8 cellular contexts compared by ENCODE assay signal in genomic region chr19:18541992-18542935, GRCh38. TPM values are rescaled to one million over a fixed set of nuclear protein-coding genes. Genes with fewer than 3 reads are reported as not detected.
DNase-seq lines count a peak whose midpoint lies in the region; ATAC-seq lines count a peak whose summit lies in the region.

No MANE protein-coding gene starts in this region.

- peaks cover 10% of the 10 kb centered on the region for H4K20me1 ChIP-seq in BLaER1

- H3K4me2 ChIP-seq in BLaER1 = peak overlapping the region; percentile 94

- peak overlapping the region; percentile 58 for H3K27ac ChIP-seq in BLaER1

- peak overlapping the region; percentile 70 for H3K4me3 ChIP-seq in BLaER1
- H3K4me3 ChIP-seq in MG63 = peak overlapping the region; percentile 62
- no peak overlapping the region for H3K4me3 ChIP-seq in mucosa of stomach (ENCODE audit: low read length)

- H3K4me1 Mint-ChIP-seq in central memory CD8-positive, alpha-beta T cell = peaks cover 30% of the 10 kb centered on the region

- no peaks in the 10 kb centered on the region for H3K27me3 Mint-ChIP-seq in central memory CD8-positive, alpha-beta T cell

- no peaks in the 10 kb centered on the region for H3K9me3 Mint-ChIP-seq in central memory CD8-positive, alpha-beta T cell

- peak overlapping the region; percentile 78 for H3K9ac ChIP-seq in BLaER1
- H3K9ac ChIP-seq in mucosa of stomach (ENCODE audit: low read length) = peak overlapping the region; percentile 82

- H3K36me3 ChIP-seq in BLaER1 (peaks cover 47% of the 10 kb centered on the region), MG63 (peaks cover 36% of the 10 kb centered on the region), mucosa of stomach (ENCODE audit: control insufficient read depth, insufficient read depth, low read length) (no peaks in the 10 kb centered on the region)

- peaks cover 18% of the 10 kb centered on the region for H3K36me3 Mint-ChIP-seq in central memory CD8-positive, alpha-beta T cell (ENCODE audit: insufficient read depth)

- H3K4me3 Mint-ChIP-seq in central memory CD8-positive, alpha-beta T cell = peak overlapping the region; percentile 95

- no peak for ATAC-seq in central memory CD8-positive, alpha-beta T cell (replicated peaks; ENCODE audit: extremely low read depth, poor library complexity, severe bottlenecking)
- ATAC-seq in GM19023 (IDR thresholded peaks at IDR 0.05; ENCODE audit: unreplicated experiment) (no peak), GM21723 (IDR thresholded peaks at IDR 0.05; ENCODE audit: unreplicated experiment) (no peak)

- peak overlapping the region; percentile 94 for H3K27ac Mint-ChIP-seq in central memory CD8-positive, alpha-beta T cell (ENCODE audit: low read depth)

- H3K27me3 ChIP-seq in BLaER1 (no peaks in the 10 kb centered on the region), MG63 (no peaks in the 10 kb centered on the region), mucosa of stomach (ENCODE audit: control insufficient read depth, insufficient read depth, low read length) (no peaks in the 10 kb centered on the region)

- H3K4me1 ChIP-seq in BLaER1 = peaks cover 23% of the 10 kb centered on the region
- peaks cover 14% of the 10 kb centered on the region for H3K4me1 ChIP-seq in mucosa of stomach (ENCODE audit: control insufficient read depth, insufficient read depth, low read length)

- DNase-seq in MG63 = no peak
- no peak for DNase-seq in central memory CD8-positive, alpha-beta T cell (ENCODE audit: low spot score in 2 of 2)
- no peak for DNase-seq in activated gamma-delta T cell treated with Interleukin-2 at 50 U/mL for 16 hours
- DNase-seq in activated effector memory CD4-positive, alpha-beta T cell treated with anti-CD3 and anti-CD28 coated beads, Interleukin-2, amount 50 U/mL, for 16 hours = no peak

- H3K9me3 ChIP-seq in BLaER1 (no peaks in the 10 kb centered on the region), MG63 (no peaks in the 10 kb centered on the region), mucosa of stomach (ENCODE audit: control insufficient read depth, low read length) (no peaks in the 10 kb centered on the region)

RNA-seq across cellular contexts. Expression of gene FKBP8, which starts 1.1 kb away (rescaled TPM):
- total RNA-seq in MG63 (2014; rRNA removed; shearing (Covaris generic); ENCODE audit: low replicate concordance) = 291 and 381 TPM in 2 replicates

RNA-seq across cellular contexts. Expression of gene KXD1, which starts 15.4 kb away (rescaled TPM):
- 140 and 145 TPM in 2 replicates for total RNA-seq in MG63 (2014; rRNA removed; shearing (Covaris generic); ENCODE audit: low replicate concordance)

RNA-seq across cellular contexts. Expression of gene ELL, which starts 20.4 kb away (rescaled TPM):
- total RNA-seq in MG63 (2014; rRNA removed; shearing (Covaris generic); ENCODE audit: low replicate concordance) = 12.2 and 22.1 TPM in 2 replicates

RNA-seq across cellular contexts. Expression of gene UBA52, which starts 29.4 kb away (rescaled TPM):
- 457 and 1,435 TPM in 2 replicates for total RNA-seq in MG63 (2014; rRNA removed; shearing (Covaris generic); ENCODE audit: low replicate concordance)

RNA-seq across cellular contexts. Expression of gene REX1BD, which starts 46.3 kb away (rescaled TPM):
- 127 and 179 TPM in 2 replicates for total RNA-seq in MG63 (2014; rRNA removed; shearing (Covaris generic); ENCODE audit: low replicate concordance)
